Comparison of ENCODE assay signal across 8 cellular contexts in the genomic region with DNA sequence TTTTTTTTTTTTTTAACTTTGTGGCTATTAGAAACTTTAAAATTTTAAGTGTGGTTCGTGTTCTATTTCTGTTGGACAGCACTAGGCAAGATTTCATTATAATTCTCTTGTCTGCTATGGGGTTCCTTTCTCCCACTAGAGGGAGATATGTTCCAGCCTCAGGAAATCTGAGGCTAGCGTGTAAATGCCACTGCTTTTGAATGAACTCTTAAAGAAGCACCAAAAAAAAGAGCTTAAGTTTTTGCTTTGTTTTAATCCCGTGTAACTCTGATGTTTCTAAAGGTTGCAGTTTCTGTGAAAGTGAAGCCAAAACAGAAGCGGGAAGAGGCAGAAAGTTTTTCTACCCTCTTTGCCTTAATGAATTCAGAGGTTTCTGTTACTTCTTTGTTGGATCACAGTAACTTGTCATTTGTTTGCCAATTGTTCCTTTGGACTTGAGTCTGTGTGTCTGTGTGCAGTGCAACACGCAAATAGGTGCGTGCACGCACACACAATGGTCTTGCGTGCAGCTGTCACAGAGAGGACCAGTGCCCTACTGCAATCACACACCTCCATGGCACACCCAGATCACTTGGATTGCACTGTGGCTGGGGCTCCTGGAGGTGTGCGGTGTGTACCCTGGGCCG. TPM values are rescaled to one million over a fixed set of nuclear protein-coding genes. Genes with fewer than 3 reads are reported as not detected.
DNase-seq lines count a peak whose midpoint lies in the region; ATAC-seq and TF ChIP-seq lines count a peak whose summit lies in the region.
"Had no signal": no experiment of that assay in that cellular context is flagged by ENCODE, and none has a peak within 500 bp of the region (broad histone marks: within the 10 kb centered on the region; RNA-seq: fewer than 3 reads in every experiment).

No MANE protein-coding gene starts in this region.

- H3K9ac ChIP-seq in colonic mucosa (ENCODE audit: low read depth in 2 of 2, low read length in 2 of 2) (no peak overlapping the region), mesendoderm (ENCODE audit: low read length) (no peak overlapping the region)

- ATAC-seq in HG02763 (IDR thresholded peaks at IDR 0.05; ENCODE audit: unreplicated experiment) (no peak), GM21447 (IDR thresholded peaks at IDR 0.05; ENCODE audit: unreplicated experiment) (no peak)

- DNase-seq in EL (peak; percentile 54), H4 (ENCODE audit: low spot score) (peak; percentile 45), NCI-H69 (lab: John Stamatoyannopoulos, UW) (peak; percentile 67), colonic mucosa (no peak), mesendoderm (peak; percentile 40)

- peak; percentile 55 for TF ChIP-seq CTCF in colonic mucosa (IDR thresholded peaks at IDR 0.05)

- no CpG with 5 or more reads among the region's 10 CpGs for WGBS in mesendoderm (ENCODE audit: extremely low coverage, insufficient coverage, low lambda C conversion rate)

- no peaks in the 10 kb centered on the region for H3K79me1 ChIP-seq in mesendoderm (ENCODE audit: low read length)

- no peaks in the 10 kb centered on the region for H3K36me3 ChIP-seq in colonic mucosa
- H3K36me3 ChIP-seq in mesendoderm (ENCODE audit: control insufficient read depth, insufficient read depth, low read length), result no peaks in the 10 kb centered on the region

- no peak overlapping the region for H3K4ac ChIP-seq in mesendoderm (ENCODE audit: low read depth, low read length)

- no peak overlapping the region for H3K18ac ChIP-seq in mesendoderm (ENCODE audit: low read length)

- no peak overlapping the region for H3K23ac ChIP-seq in mesendoderm (ENCODE audit: low read length)

- no peak overlapping the region for H2BK120ac ChIP-seq in mesendoderm (ENCODE audit: low read depth, low read length)

- no peak overlapping the region for H4K5ac ChIP-seq in mesendoderm (ENCODE audit: low read length)

- intact Hi-C loops in colonic mucosa (cut with DNase I), result no loop called here

- H3K27me3 ChIP-seq in colonic mucosa, result no peaks in the 10 kb centered on the region
- no peaks in the 10 kb centered on the region for H3K27me3 ChIP-seq in mesendoderm (ENCODE audit: insufficient read depth, low read length, poor library complexity)

- H3K4me2 ChIP-seq in mesendoderm (ENCODE audit: low read length), result no peak overlapping the region

- H3K4me3 ChIP-seq in colonic mucosa, result no peak overlapping the region
- H3K4me3 ChIP-seq in mesendoderm (ENCODE audit: low read length), result no peak overlapping the region
- H3K4me3 ChIP-seq: skin epidermis had no signal

- no peaks in the 10 kb centered on the region for H3K9me3 ChIP-seq in colonic mucosa

- no peak overlapping the region for H2BK5ac ChIP-seq in mesendoderm (ENCODE audit: low read length)

- no peak overlapping the region for H2AK5ac ChIP-seq in mesendoderm (ENCODE audit: low read length)

- H4K8ac ChIP-seq in mesendoderm (ENCODE audit: low read depth, low read length), result no peak overlapping the region

- no peak overlapping the region for H2BK15ac ChIP-seq in mesendoderm (replicated peaks; ENCODE audit: low read depth)

- H3K79me2 ChIP-seq in mesendoderm (ENCODE audit: control insufficient read depth, insufficient read depth, low read length), result no peaks in the 10 kb centered on the region

- H3K4me1 ChIP-seq in colonic mucosa (no peaks in the 10 kb centered on the region), mesendoderm (ENCODE audit: control insufficient read depth, low read depth, low read length) (peaks cover 5% of the 10 kb centered on the region)

- H3K27ac ChIP-seq in colonic mucosa, result no peak overlapping the region
- no peak overlapping the region for H3K27ac ChIP-seq in mesendoderm (ENCODE audit: low read depth, low read length)
- H3K27ac ChIP-seq: skin epidermis had no signal

- no peak overlapping the region for H3K56ac ChIP-seq in mesendoderm (ENCODE audit: low read length)

RNA-seq across cellular contexts. Expression of gene HHAT, which starts 32.3 kb away (rescaled TPM):
- total RNA-seq in H4 (2014; rRNA removed; shearing (Covaris generic)), result 3.3 and 4.0 TPM in 2 replicates
- total RNA-seq in colonic mucosa, result 1 to 10 TPM; 3.2 to 4.9 TPM
- 0.67 TPM for polyA plus RNA-seq in mesendoderm (2013, experiment 1 of 2)
- 0.87 TPM for polyA plus RNA-seq in mesendoderm (2013, experiment 2 of 2)
